In the genomic region with DNA sequence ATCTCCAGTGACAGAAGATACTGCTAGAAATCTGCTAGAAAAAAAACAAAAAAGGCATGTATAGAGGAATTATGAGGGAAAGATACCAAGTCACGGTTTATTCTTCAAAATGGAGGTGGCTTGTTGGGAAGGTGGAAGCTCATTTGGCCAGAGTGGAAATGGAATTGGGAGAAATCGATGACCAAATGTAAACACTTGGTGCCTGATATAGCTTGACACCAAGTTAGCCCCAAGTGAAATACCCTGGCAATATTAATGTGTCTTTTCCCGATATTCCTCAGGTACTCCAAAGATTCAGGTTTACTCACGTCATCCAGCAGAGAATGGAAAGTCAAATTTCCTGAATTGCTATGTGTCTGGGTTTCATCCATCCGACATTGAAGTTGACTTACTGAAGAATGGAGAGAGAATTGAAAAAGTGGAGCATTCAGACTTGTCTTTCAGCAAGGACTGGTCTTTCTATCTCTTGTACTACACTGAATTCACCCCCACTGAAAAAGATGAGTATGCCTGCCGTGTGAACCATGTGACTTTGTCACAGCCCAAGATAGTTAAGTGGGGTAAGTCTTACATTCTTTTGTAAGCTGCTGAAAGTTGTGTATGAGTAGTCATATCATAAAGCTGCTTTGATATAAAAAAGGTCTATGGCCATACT, we compare ENCODE assay signal across 13 cellular contexts. TPM values are rescaled to one million over a fixed set of nuclear protein-coding genes. Genes with fewer than 3 reads are reported as not detected.
A peak's percentile ranks its signal among the peaks of the same experiment; 100 is the strongest.
DNase-seq lines count a peak whose midpoint lies in the region; ATAC-seq, FAIRE-seq and TF ChIP-seq lines count a peak whose summit lies in the region.
"Had no signal": no experiment of that assay in that cellular context is flagged by ENCODE, and none has a peak within 500 bp of the region (broad histone marks: within the 10 kb centered on the region; RNA-seq: fewer than 3 reads in every experiment).

No MANE protein-coding gene starts in this region.

- H3K4me3 ChIP-seq in CD4-positive, CD25-positive, alpha-beta regulatory T cell (ENCODE audit: low read depth, low read length) = peak overlapping the region; percentile 100
- no peak overlapping the region for H3K4me3 ChIP-seq in osteoblast (ENCODE audit: insufficient read depth, low read length)
- H3K4me3 ChIP-seq: testis had no signal

- H3K27me3 ChIP-seq in CD4-positive, CD25-positive, alpha-beta regulatory T cell (ENCODE audit: control insufficient read depth, insufficient read depth, low read length) = no peaks in the 10 kb centered on the region
- H3K27me3 ChIP-seq in osteoblast (ENCODE audit: insufficient read depth, low read length) = no peaks in the 10 kb centered on the region
- H3K27me3 ChIP-seq: testis had no signal

- peak in 2 of 3 donors; percentile 33 to 64 for DNase-seq in CD4-positive, CD25-positive, alpha-beta regulatory T cell
- DNase-seq in GM12892 (ENCODE audit: insufficient read length) = no peak
- no peak for DNase-seq in activated naive CD8-positive, alpha-beta T cell treated with anti-CD3 and anti-CD28 coated beads, Interleukin-2, amount 10 ng/mL, durations not matched to agents 7 days and 5 days
- no peak for DNase-seq in osteoblast (ENCODE audit: insufficient read length, low spot score, missing footprints)
- DNase-seq in NCI-H524 treated with DMSO at 0.1 percent for 48 hours (lab: John Stamatoyannopoulos, UW) = no peak
- no peak for DNase-seq in NCI-H1694 (lab: John Stamatoyannopoulos, UW)
- no peak for DNase-seq in retina
- DNase-seq: central memory CD4-positive, alpha-beta T cell; NCI-H526; stimulated activated CD4-positive, alpha-beta T cell treated with anti-CD3 and anti-CD28 coated beads, Interleukin-4, amount 100 ng/mL, for 24 hours; testis had no signal

- no peak for TF ChIP-seq CTCF in osteoblast (IDR thresholded peaks at IDR 0.05; ENCODE audit: extremely low read depth, low read depth, low read length)

- peaks cover 34 to 62% (median 58%) of the 10 kb centered on the region in 4 donors for H3K4me1 Mint-ChIP-seq in CD4-positive, CD25-positive, alpha-beta regulatory T cell
- H3K4me1 Mint-ChIP-seq in activated naive CD8-positive, alpha-beta T cell treated with anti-CD3 and anti-CD28 coated beads, Interleukin-2, amount 10 ng/mL, durations not matched to agents 7 days and 5 days = peaks cover 55% of the 10 kb centered on the region

- no peak overlapping the region for H2AFZ ChIP-seq in osteoblast (ENCODE audit: low read length)

- H3K36me3 ChIP-seq in CD4-positive, CD25-positive, alpha-beta regulatory T cell (ENCODE audit: control insufficient read depth, insufficient read depth, low read length) = peaks cover 74% of the 10 kb centered on the region
- peaks cover 44% of the 10 kb centered on the region for H3K36me3 ChIP-seq in osteoblast (ENCODE audit: insufficient read depth, low read length)

- peaks cover 72% of the 10 kb centered on the region for H3K4me1 ChIP-seq in CD4-positive, CD25-positive, alpha-beta regulatory T cell (ENCODE audit: control insufficient read depth, insufficient read depth, low read length, poor library complexity, severe bottlenecking)
- peaks cover 15% of the 10 kb centered on the region for H3K4me1 ChIP-seq in osteoblast (ENCODE audit: insufficient read depth, low read length)

- POLR2A ChIA-PET in activated naive CD8-positive, alpha-beta T cell treated with anti-CD3 and anti-CD28 coated beads, Interleukin-2, amount 10 ng/mL, durations not matched to agents 7 days and 5 days (lab: Charles Lee) = interaction anchor here (4.9 to 24.8 kb wide), 4 partner anchors 14 to 48 kb away, joined by 61 to 1864 read pairs (median 830); partner anchors contain the start of genes SPG11 and TRIM69

- TF ChIP-seq POLR2A in GM12892 (IDR thresholded peaks at IDR 0.05; ENCODE audit: low read depth, low read length) = peak; percentile 82

- peak overlapping the region; percentile 98 to 100 (median 99) for H3K4me3 Mint-ChIP-seq in CD4-positive, CD25-positive, alpha-beta regulatory T cell
- peak overlapping the region; percentile 92 for H3K4me3 Mint-ChIP-seq in activated naive CD8-positive, alpha-beta T cell treated with anti-CD3 and anti-CD28 coated beads, Interleukin-2, amount 10 ng/mL, durations not matched to agents 7 days and 5 days

- H4K20me1 ChIP-seq in osteoblast (ENCODE audit: insufficient read depth, low read length) = peaks cover 50% of the 10 kb centered on the region

- no peak for ATAC-seq in CD4-positive, CD25-positive, alpha-beta regulatory T cell (ENCODE audit: low read depth in 2 of 2)
- no peak for ATAC-seq in activated naive CD8-positive, alpha-beta T cell treated with anti-CD3 and anti-CD28 coated beads, Interleukin-2, amount 10 ng/mL, durations not matched to agents 7 days and 5 days (ENCODE audit: low read depth)
- ATAC-seq in HG03196 (IDR thresholded peaks at IDR 0.05; ENCODE audit: unreplicated experiment) = no peak

- H3K79me2 ChIP-seq in osteoblast (ENCODE audit: insufficient read depth, low read length) = peaks cover 57% of the 10 kb centered on the region

- peak overlapping the region; percentile 100 for H3K27ac ChIP-seq in CD4-positive, CD25-positive, alpha-beta regulatory T cell (ENCODE audit: insufficient read depth, low read length, poor library complexity, severe bottlenecking)
- peak overlapping the region; percentile 11 for H3K27ac ChIP-seq in osteoblast (ENCODE audit: low read depth, low read length)
- H3K27ac ChIP-seq: testis had no signal

- H3K27ac Mint-ChIP-seq in CD4-positive, CD25-positive, alpha-beta regulatory T cell = peak overlapping the region; percentile 79 to 99 (median 99)
- peak overlapping the region; percentile 93 for H3K27ac Mint-ChIP-seq in activated naive CD8-positive, alpha-beta T cell treated with anti-CD3 and anti-CD28 coated beads, Interleukin-2, amount 10 ng/mL, durations not matched to agents 7 days and 5 days

- peak; percentile 54 for FAIRE-seq in GM12892 (lab: Jason Lieb, UNC)
- FAIRE-seq: islet of Langerhans had no signal

- no peak overlapping the region for H3K4me2 ChIP-seq in osteoblast (ENCODE audit: insufficient read depth, low read length)

- peaks cover 75% of the 10 kb centered on the region for H3K36me3 Mint-ChIP-seq in CD4-positive, CD25-positive, alpha-beta regulatory T cell
- H3K36me3 Mint-ChIP-seq in activated naive CD8-positive, alpha-beta T cell treated with anti-CD3 and anti-CD28 coated beads, Interleukin-2, amount 10 ng/mL, durations not matched to agents 7 days and 5 days = peaks cover 78% of the 10 kb centered on the region

- peaks cover 0 to 11% (median 0%) of the 10 kb centered on the region in 7 donors for H3K9me3 Mint-ChIP-seq in CD4-positive, CD25-positive, alpha-beta regulatory T cell
- no peaks in the 10 kb centered on the region for H3K9me3 Mint-ChIP-seq in activated naive CD8-positive, alpha-beta T cell treated with anti-CD3 and anti-CD28 coated beads, Interleukin-2, amount 10 ng/mL, durations not matched to agents 7 days and 5 days

- H3K9me3 ChIP-seq in CD4-positive, CD25-positive, alpha-beta regulatory T cell (ENCODE audit: control insufficient read depth in 2 of 2, low read length in 2 of 2) = no peaks in the 10 kb centered on the region
- H3K9me3 ChIP-seq in osteoblast (ENCODE audit: low read depth, low read length) = no peaks in the 10 kb centered on the region
- H3K9me3 ChIP-seq: testis had no signal

- H3K27me3 Mint-ChIP-seq in CD4-positive, CD25-positive, alpha-beta regulatory T cell = peaks cover 11% of the 10 kb centered on the region
- no peaks in the 10 kb centered on the region for H3K27me3 Mint-ChIP-seq in activated naive CD8-positive, alpha-beta T cell treated with anti-CD3 and anti-CD28 coated beads, Interleukin-2, amount 10 ng/mL, durations not matched to agents 7 days and 5 days

RNA-seq across cellular contexts. Expression of gene B2M, which starts 4.0 kb away (rescaled TPM):
- total RNA-seq in CD4-positive, CD25-positive, alpha-beta regulatory T cell = 7,793 TPM
- polyA plus RNA-seq in CD4-positive, CD25-positive, alpha-beta regulatory T cell = over 10,000 TPM; 37,989 to 53,417 (median 43,977) TPM
- 10,745 TPM for polyA plus RNA-seq in GM12892 (2012; ENCODE audit: missing spikeins)
- 1,000 to 10,000 TPM; 7,848 to 8,493 TPM for total RNA-seq in activated naive CD8-positive, alpha-beta T cell treated with anti-CD3 and anti-CD28 coated beads, Interleukin-2, amount 10 ng/mL, durations not matched to agents 7 days and 5 days
- 3,371 and 4,170 TPM in 2 replicates for total RNA-seq in osteoblast

RNA-seq across cellular contexts. Expression of gene PATL2, which starts 4.1 kb away (rescaled TPM):
- 44.1 TPM for total RNA-seq in CD4-positive, CD25-positive, alpha-beta regulatory T cell
- 10 to 100 TPM in 2 of 4 donors, 1 to 10 TPM in 2; 7.8 to 20.6 (median 12.8) TPM for polyA plus RNA-seq in CD4-positive, CD25-positive, alpha-beta regulatory T cell
- 12.6 TPM for polyA plus RNA-seq in GM12892 (2012; ENCODE audit: missing spikeins)
- total RNA-seq in activated naive CD8-positive, alpha-beta T cell treated with anti-CD3 and anti-CD28 coated beads, Interleukin-2, amount 10 ng/mL, durations not matched to agents 7 days and 5 days = 10 to 100 TPM; 55.2 TPM
- 1.8 and 2.7 TPM in 2 replicates for total RNA-seq in osteoblast

RNA-seq across cellular contexts. Expression of gene TRIM69, which starts 21.1 kb away (rescaled TPM):
- 50.5 TPM for total RNA-seq in CD4-positive, CD25-positive, alpha-beta regulatory T cell
- polyA plus RNA-seq in CD4-positive, CD25-positive, alpha-beta regulatory T cell = 10 to 100 TPM; 38.1 to 61.5 (median 55.7) TPM
- polyA plus RNA-seq in GM12892 (2012; ENCODE audit: missing spikeins) = 41.6 TPM
- 10 to 100 TPM; 55.7 to 59.3 TPM for total RNA-seq in activated naive CD8-positive, alpha-beta T cell treated with anti-CD3 and anti-CD28 coated beads, Interleukin-2, amount 10 ng/mL, durations not matched to agents 7 days and 5 days
- total RNA-seq in osteoblast = 9.4 and 14.7 TPM in 2 replicates

RNA-seq across cellular contexts. Expression of gene SPG11, which starts 51.8 kb away (rescaled TPM):
- total RNA-seq in CD4-positive, CD25-positive, alpha-beta regulatory T cell = 71.5 TPM
- 10 to 100 TPM; 21.6 to 27.7 (median 24.6) TPM for polyA plus RNA-seq in CD4-positive, CD25-positive, alpha-beta regulatory T cell
- 47.6 TPM for polyA plus RNA-seq in GM12892 (2012; ENCODE audit: missing spikeins)
- 100 to 1,000 TPM; 110 TPM for total RNA-seq in activated naive CD8-positive, alpha-beta T cell treated with anti-CD3 and anti-CD28 coated beads, Interleukin-2, amount 10 ng/mL, durations not matched to agents 7 days and 5 days
- total RNA-seq in osteoblast = 83.7 and 95.9 TPM in 2 replicates

Comparison
In these comparisons a context has a peak if more than half of its experiments do, and no peak if none do; other contexts are left out.
1. DNase-seq: peak in CD4-positive, CD25-positive, alpha-beta regulatory T cell (2 of 3); none in GM12892 (single experiment), activated naive CD8-positive, alpha-beta T cell treated with anti-CD3 and anti-CD28 coated beads, Interleukin-2, amount 10 ng/mL, durations not matched to agents 7 days and 5 days (single experiment), osteoblast (single experiment), NCI-H524 treated with DMSO at 0.1 percent for 48 hours (single experiment), NCI-H1694 (single experiment) and retina (single experiment).
2. RNA of gene PATL2, which starts 4.1 kb away (total RNA-seq): 55.2 TPM in activated naive CD8-positive, alpha-beta T cell treated with anti-CD3 and anti-CD28 coated beads, Interleukin-2, amount 10 ng/mL, durations not matched to agents 7 days and 5 days and 44.1 TPM in CD4-positive, CD25-positive, alpha-beta regulatory T cell (single experiment); 1.8 to 2.7 TPM in osteoblast; every median in the first group is over 10 times any median in the second.